Comparison of ENCODE assay signal across 1 cellular context in genomic region chr6:160950507-160950906, GRCh38.
TF ChIP-seq lines count a peak whose summit lies in the region.

No MANE protein-coding gene starts in this region.

TF ChIP-seq in SK-N-SH, 30 proteins besides CTCF, POLR2A, EP300 and RAD21 (continued from another document):
- TF ChIP-seq REST (IDR thresholded peaks at IDR 0.05; ENCODE audit: low read depth, low read length): no peak
- no peak for TF ChIP-seq FOXJ3 (CRISPR knock-in tag; IDR thresholded peaks at IDR 0.05)
- no peak for TF ChIP-seq IRF3 (IDR thresholded peaks at IDR 0.05; ENCODE audit: low read depth, low read length)
- no peak for TF ChIP-seq FOSL2 (IDR thresholded peaks at IDR 0.05; ENCODE audit: borderline replicate concordance, low read depth)
- TF ChIP-seq GATA2 (CRISPR knock-in tag; IDR thresholded peaks at IDR 0.05): no peak
TF ChIP-seq in SK-N-SH: peak in this region for 0.
